In genomic region chr6:152575186-152575585, GRCh38 we compare ENCODE assay signal across 23 cellular contexts.
A peak's percentile ranks its signal among the peaks of the same experiment; 100 is the strongest.
DNase-seq lines count a peak whose midpoint lies in the region; ATAC-seq and TF ChIP-seq lines count a peak whose summit lies in the region.
"Had no signal": no experiment of that assay in that cellular context is flagged by ENCODE, and none has a peak within 500 bp of the region (broad histone marks: within the 10 kb centered on the region; RNA-seq: fewer than 3 reads in every experiment).

No MANE protein-coding gene starts in this region.

- no peaks in the 10 kb centered on the region for H3K36me3 ChIP-seq in BLaER1 treated with 17β-estradiol and CSF1 and Interleukin-3, amounts not matched to agents 10 nM and 100 nM
- H3K36me3 ChIP-seq in RWPE2 (ENCODE audit: low read depth) = no peaks in the 10 kb centered on the region
- no peaks in the 10 kb centered on the region for H3K36me3 ChIP-seq in fibroblast of lung (ENCODE audit: control insufficient read depth, insufficient read depth, low read length)
- H3K36me3 ChIP-seq: tibial nerve had no signal

- no peaks in the 10 kb centered on the region for H4K20me1 ChIP-seq in BLaER1 treated with 17β-estradiol and CSF1 and Interleukin-3, amounts not matched to agents 10 nM and 100 nM
- H4K20me1 ChIP-seq in fibroblast of lung (ENCODE audit: control insufficient read depth, extremely low read depth, insufficient read depth, low read length) = no peaks in the 10 kb centered on the region

- H3K27me3 ChIP-seq in BLaER1 treated with 17β-estradiol and CSF1 and Interleukin-3, amounts not matched to agents 10 nM and 100 nM = no peaks in the 10 kb centered on the region
- no peaks in the 10 kb centered on the region for H3K27me3 ChIP-seq in RWPE2 (ENCODE audit: insufficient read depth, poor library complexity, severe bottlenecking)
- no peaks in the 10 kb centered on the region for H3K27me3 ChIP-seq in fibroblast of lung (ENCODE audit: control insufficient read depth, insufficient read depth, low read length)
- H3K27me3 ChIP-seq: body of pancreas, tibial nerve had no signal

- H3K9me3 ChIP-seq in BLaER1 treated with 17β-estradiol and CSF1 and Interleukin-3, amounts not matched to agents 10 nM and 100 nM (replicated peaks in 1 of 11) = no peaks in the 10 kb centered on the region
- no peaks in the 10 kb centered on the region for H3K9me3 ChIP-seq in RWPE2 (ENCODE audit: severe bottlenecking)
- H3K9me3 ChIP-seq in fibroblast of lung (ENCODE audit: control insufficient read depth, insufficient read depth, low read depth, low read length) = no peaks in the 10 kb centered on the region
- H3K9me3 ChIP-seq: body of pancreas, tibial nerve had no signal

- peak overlapping the region in 6 of 11 experiments; percentile 20 to 64 (median 53); a peak in 9 of 22 replicates for H3K4me2 ChIP-seq in BLaER1 treated with 17β-estradiol and CSF1 and Interleukin-3, amounts not matched to agents 10 nM and 100 nM
- H3K4me2 ChIP-seq in fibroblast of lung (ENCODE audit: extremely low read depth, insufficient read depth, low read length) = peak overlapping the region; percentile 29

- no peak overlapping the region for H2AFZ ChIP-seq in fibroblast of lung (ENCODE audit: low read length)

- ATAC-seq in RWPE2 (ENCODE audit: low read depth) (no peak), GM19324 (IDR thresholded peaks at IDR 0.05; ENCODE audit: low FRiP score, unreplicated experiment) (no peak), HG03196 (IDR thresholded peaks at IDR 0.05; ENCODE audit: unreplicated experiment) (no peak)
- ATAC-seq: activated CD4-positive, alpha-beta T cell treated with anti-CD3 and anti-CD28 coated beads for 36 hours; activated naive CD8-positive, alpha-beta T cell treated with anti-CD3 and anti-CD28 coated beads, Interleukin-2, amount 50 U/mL, for 24 hours; HCT116 had no signal

- DNase-seq in RWPE2 (ENCODE audit: low spot score) (no peak), fibroblast of lung (ENCODE audit: low read depth in 2 of 2) (no peak), retina (peak; percentile 20), SIG-M5 (lab: John Stamatoyannopoulos, UW) (no peak)
- no peak for DNase-seq in stimulated activated CD4-positive, alpha-beta T cell treated with anti-CD3 and anti-CD28 coated beads, Interleukin-2, amount 100 ng/mL, for 48 hours
- DNase-seq: ACHN; activated CD4-positive, alpha-beta T cell treated with anti-CD3 and anti-CD28 coated beads for 36 hours; activated gamma-delta T cell treated with Interleukin-2 at 50 U/mL for 16 hours; activated naive CD8-positive, alpha-beta T cell treated with anti-CD3 and anti-CD28 coated beads, Interleukin-2, amount 50 U/mL, for 24 hours; activated T-cell treated with anti-CD3 and anti-CD28 coated beads, Interleukin-2, amount 50 U/mL, for 24 hours; DMS79 treated with DMSO at 0.1 percent for 48 hours; effector CD4-positive, alpha-beta T cell; glutamatergic neuron; kidney glomerular epithelial cell; NCI-H1417 treated with DMSO at 0.1 percent for 48 hours; NCI-H2081; NCI-H748 treated with DMSO at 0.1 percent for 48 hours had no signal

- no peaks in the 10 kb centered on the region for H3K79me2 ChIP-seq in fibroblast of lung (ENCODE audit: control insufficient read depth, insufficient read depth, low read length)

- H3K4me1 ChIP-seq in BLaER1 treated with 17β-estradiol and CSF1 and Interleukin-3, amounts not matched to agents 10 nM and 100 nM = peaks cover 0 to 45% (median 7%) of the 10 kb centered on the region in 10 experiments; a peak in 10 of 20 replicates
- H3K4me1 ChIP-seq in RWPE2 (ENCODE audit: insufficient read depth, poor library complexity, severe bottlenecking) = peaks cover 36% of the 10 kb centered on the region
- peaks cover 2% of the 10 kb centered on the region for H3K4me1 ChIP-seq in fibroblast of lung (ENCODE audit: control insufficient read depth, extremely low read depth, insufficient read depth, low read length)

- H3K27ac ChIP-seq in BLaER1 treated with 17β-estradiol and CSF1 and Interleukin-3, amounts not matched to agents 10 nM and 100 nM = peak overlapping the region in 2 of 11 experiments; percentile 18 to 19; a peak in 2 of 22 replicates
- H3K27ac ChIP-seq in RWPE2 (ENCODE audit: poor library complexity, severe bottlenecking) (peak overlapping the region; percentile 73), fibroblast of lung (ENCODE audit: insufficient read depth, low read length) (no peak overlapping the region)
- H3K27ac ChIP-seq: body of pancreas had no signal

- H3K9ac ChIP-seq in BLaER1 treated with 17β-estradiol and CSF1 and Interleukin-3, amounts not matched to agents 10 nM and 100 nM = no peak overlapping the region
- H3K9ac ChIP-seq in fibroblast of lung (ENCODE audit: insufficient read depth, low read length) = no peak overlapping the region

- no peak overlapping the region for H3K4me3 ChIP-seq in BLaER1 treated with 17β-estradiol and CSF1 and Interleukin-3, amounts not matched to agents 10 nM and 100 nM
- H3K4me3 ChIP-seq in RWPE2 (ENCODE audit: severe bottlenecking) = no peak overlapping the region
- H3K4me3 ChIP-seq in fibroblast of lung (replicated peaks in 1 of 4; ENCODE audit: control extremely low read depth in 1 of 4, insufficient read depth in 1 of 4, low read depth in 3 of 4, low read length in 4 of 4) = no peak overlapping the region
- H3K4me3 ChIP-seq: body of pancreas, tibial nerve had no signal

- TF ChIP-seq CTCF in RWPE2 (IDR thresholded peaks at IDR 0.05; ENCODE audit: poor library complexity, severe bottlenecking) (no peak), fibroblast of lung (conservative IDR thresholded peaks at IDR 0.05 in 1 of 2, IDR thresholded peaks at IDR 0.05 in 1 of 2; ENCODE audit: low read depth in 1 of 2, low read length in 2 of 2) (no peak)
